12 cellular contexts compared by ENCODE assay signal in genomic region chr21:38822754-38823374, GRCh38. TPM values are rescaled to one million over a fixed set of nuclear protein-coding genes. Genes with fewer than 3 reads are reported as not detected.
A peak's percentile ranks its signal among the peaks of the same experiment; 100 is the strongest.
DNase-seq lines count a peak whose midpoint lies in the region; ATAC-seq and TF ChIP-seq lines count a peak whose summit lies in the region.
"Had no signal": no experiment of that assay in that cellular context is flagged by ENCODE, and none has a peak within 500 bp of the region (broad histone marks: within the 10 kb centered on the region; RNA-seq: fewer than 3 reads in every experiment).

No MANE protein-coding gene starts in this region.

- intact Hi-C loops in Right ventricle myocardium superior (cut with DNase I): loop anchor here (5.0 kb wide), 1 partner anchor 89 kb away; no protein-coding TSS in a partner anchor

- H3K9ac ChIP-seq in SK-N-MC (ENCODE audit: insufficient read length) (no peak overlapping the region), mucosa of rectum (ENCODE audit: low read depth in 1 of 2, low read length in 2 of 2) (peak overlapping the region in 1 of 2 donors; percentile 62)

- H3K9me3 ChIP-seq in SK-N-MC (ENCODE audit: low read depth, low read length) (no peaks in the 10 kb centered on the region), mucosa of rectum (ENCODE audit: control insufficient read depth in 2 of 2, low read length in 2 of 2) (no peaks in the 10 kb centered on the region), thoracic aorta (peaks cover 4% of the 10 kb centered on the region)

- no peak for DNase-seq in SK-N-MC (ENCODE audit: low read depth, low spot score)
- DNase-seq in Right ventricle myocardium superior: no peak
- DNase-seq in thoracic aorta (ENCODE audit: low spot score): no peak
- DNase-seq in NCI-H146 treated with DMSO at 0.1 percent for 48 hours (lab: John Stamatoyannopoulos, UW; ENCODE audit: unreplicated experiment): no peak
- DNase-seq in GM20000 (ENCODE audit: low spot score): no peak
- DNase-seq: activated CD4-positive, alpha-beta T cell treated with anti-CD3 and anti-CD28 coated beads, Interleukin-2, amount 50 U/mL, for 1 hour; NCI-H2029 treated with DMSO at 0.1 percent for 48 hours; NCI-H526 treated with DMSO at 0.1 percent for 48 hours; SHP77 treated with DMSO at 0.1 percent for 48 hours had no signal

- peaks cover 50 to 71% of the 10 kb centered on the region in 2 donors for H3K4me1 ChIP-seq in mucosa of rectum (ENCODE audit: control insufficient read depth in 2 of 2, insufficient read depth in 2 of 2, low read length in 2 of 2)
- H3K4me1 ChIP-seq in thoracic aorta (ENCODE audit: control insufficient read depth in 1 of 2, low read depth in 2 of 2): peaks cover 37 to 70% of the 10 kb centered on the region in 2 donors

- H3K4me3 ChIP-seq in SK-N-MC (no peak overlapping the region), mucosa of rectum (ENCODE audit: low read length in 2 of 2) (no peak overlapping the region), thoracic aorta (peak overlapping the region; percentile 11)

- ATAC-seq in Right ventricle myocardium superior (ENCODE audit: poor library complexity) (peak; percentile 21), thoracic aorta (ENCODE audit: insufficient number of reproducible peaks, low FRiP score, low read depth) (no peak), HG02623 (IDR thresholded peaks at IDR 0.05; ENCODE audit: unreplicated experiment) (no peak), GM18520 (IDR thresholded peaks at IDR 0.05; ENCODE audit: unreplicated experiment) (no peak)

- no peak for TF ChIP-seq CTCF in thoracic aorta (IDR thresholded peaks at IDR 0.05)
- TF ChIP-seq CTCF in GM20000 (IDR thresholded peaks at IDR 0.05; ENCODE audit: extremely low read depth, missing control alignments): no peak

- no peaks in the 10 kb centered on the region for H3K27me3 ChIP-seq in mucosa of rectum (ENCODE audit: control insufficient read depth in 2 of 2, insufficient read depth in 2 of 2, low read length in 2 of 2)
- H3K27me3 ChIP-seq in thoracic aorta (replicated peaks; ENCODE audit: insufficient read depth): no peaks in the 10 kb centered on the region

- peak overlapping the region; percentile 69; the same call in 1 of the 2 replicates for H3K27ac ChIP-seq in SK-N-MC
- peak overlapping the region; percentile 72 to 81 for H3K27ac ChIP-seq in mucosa of rectum (ENCODE audit: low read depth in 2 of 2, low read length in 2 of 2)
- peak overlapping the region; percentile 84 to 88 for H3K27ac ChIP-seq in thoracic aorta

- H3K36me3 ChIP-seq in SK-N-MC (ENCODE audit: insufficient read depth, low read length): peaks cover 72% of the 10 kb centered on the region
- H3K36me3 ChIP-seq in mucosa of rectum (ENCODE audit: control insufficient read depth in 2 of 2, insufficient read depth in 2 of 2, low read length in 2 of 2): peaks cover 52 to 68% of the 10 kb centered on the region in 2 donors
- H3K36me3 ChIP-seq in thoracic aorta: peaks cover 54% of the 10 kb centered on the region

RNA-seq across cellular contexts. Expression of gene ETS2, which starts 17.1 kb away (rescaled TPM):
- 37.2 TPM for total RNA-seq in Right ventricle myocardium superior
- 100 to 1,000 TPM; 120 to 226 TPM for total RNA-seq in thoracic aorta
